ENCODE assay signal across 1 cellular context in the genomic region with DNA sequence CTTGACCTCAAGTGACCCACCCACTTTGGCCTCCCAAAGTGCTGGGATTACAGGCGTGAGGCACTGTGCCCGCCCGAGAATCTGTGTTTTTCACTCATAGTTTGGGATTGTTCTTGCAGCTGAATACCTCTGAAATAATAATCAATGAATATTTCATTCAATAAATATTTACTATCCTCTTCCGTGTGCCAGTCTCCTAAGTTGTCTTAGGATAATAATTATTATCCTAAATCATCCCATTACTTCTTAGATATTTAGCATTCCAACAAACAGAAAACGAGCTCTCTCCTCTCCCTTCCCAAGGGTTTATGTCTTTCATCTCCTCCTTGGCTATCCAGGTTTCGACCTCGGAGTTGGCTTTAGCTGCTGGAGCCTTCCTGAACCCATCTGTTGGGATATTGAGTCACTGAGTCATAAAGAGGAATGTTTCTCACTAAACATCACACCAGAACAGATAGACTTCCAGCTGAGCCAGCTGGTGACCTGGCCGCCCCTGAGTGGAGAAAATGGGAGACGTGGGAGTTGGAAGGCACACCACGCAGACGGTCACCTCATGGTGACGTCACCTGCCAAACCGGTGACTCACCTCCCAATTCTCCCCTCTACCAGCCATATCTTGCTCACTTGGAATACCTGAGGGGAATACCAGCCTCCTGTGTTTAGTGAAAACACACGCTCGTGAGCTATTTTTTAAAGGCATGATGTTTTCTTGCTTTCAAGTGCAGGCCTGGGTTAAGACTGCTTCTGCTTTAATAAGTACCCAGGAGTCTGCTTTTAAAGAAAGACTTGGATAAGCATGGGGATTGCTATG.
TF ChIP-seq lines count a peak whose summit lies in the region.

No MANE protein-coding gene starts in this region.

TF ChIP-seq in K562, 482 proteins besides CTCF, POLR2A, EP300 and RAD21 (continued from another document and continues in another):
- TF ChIP-seq, protein P1, sequence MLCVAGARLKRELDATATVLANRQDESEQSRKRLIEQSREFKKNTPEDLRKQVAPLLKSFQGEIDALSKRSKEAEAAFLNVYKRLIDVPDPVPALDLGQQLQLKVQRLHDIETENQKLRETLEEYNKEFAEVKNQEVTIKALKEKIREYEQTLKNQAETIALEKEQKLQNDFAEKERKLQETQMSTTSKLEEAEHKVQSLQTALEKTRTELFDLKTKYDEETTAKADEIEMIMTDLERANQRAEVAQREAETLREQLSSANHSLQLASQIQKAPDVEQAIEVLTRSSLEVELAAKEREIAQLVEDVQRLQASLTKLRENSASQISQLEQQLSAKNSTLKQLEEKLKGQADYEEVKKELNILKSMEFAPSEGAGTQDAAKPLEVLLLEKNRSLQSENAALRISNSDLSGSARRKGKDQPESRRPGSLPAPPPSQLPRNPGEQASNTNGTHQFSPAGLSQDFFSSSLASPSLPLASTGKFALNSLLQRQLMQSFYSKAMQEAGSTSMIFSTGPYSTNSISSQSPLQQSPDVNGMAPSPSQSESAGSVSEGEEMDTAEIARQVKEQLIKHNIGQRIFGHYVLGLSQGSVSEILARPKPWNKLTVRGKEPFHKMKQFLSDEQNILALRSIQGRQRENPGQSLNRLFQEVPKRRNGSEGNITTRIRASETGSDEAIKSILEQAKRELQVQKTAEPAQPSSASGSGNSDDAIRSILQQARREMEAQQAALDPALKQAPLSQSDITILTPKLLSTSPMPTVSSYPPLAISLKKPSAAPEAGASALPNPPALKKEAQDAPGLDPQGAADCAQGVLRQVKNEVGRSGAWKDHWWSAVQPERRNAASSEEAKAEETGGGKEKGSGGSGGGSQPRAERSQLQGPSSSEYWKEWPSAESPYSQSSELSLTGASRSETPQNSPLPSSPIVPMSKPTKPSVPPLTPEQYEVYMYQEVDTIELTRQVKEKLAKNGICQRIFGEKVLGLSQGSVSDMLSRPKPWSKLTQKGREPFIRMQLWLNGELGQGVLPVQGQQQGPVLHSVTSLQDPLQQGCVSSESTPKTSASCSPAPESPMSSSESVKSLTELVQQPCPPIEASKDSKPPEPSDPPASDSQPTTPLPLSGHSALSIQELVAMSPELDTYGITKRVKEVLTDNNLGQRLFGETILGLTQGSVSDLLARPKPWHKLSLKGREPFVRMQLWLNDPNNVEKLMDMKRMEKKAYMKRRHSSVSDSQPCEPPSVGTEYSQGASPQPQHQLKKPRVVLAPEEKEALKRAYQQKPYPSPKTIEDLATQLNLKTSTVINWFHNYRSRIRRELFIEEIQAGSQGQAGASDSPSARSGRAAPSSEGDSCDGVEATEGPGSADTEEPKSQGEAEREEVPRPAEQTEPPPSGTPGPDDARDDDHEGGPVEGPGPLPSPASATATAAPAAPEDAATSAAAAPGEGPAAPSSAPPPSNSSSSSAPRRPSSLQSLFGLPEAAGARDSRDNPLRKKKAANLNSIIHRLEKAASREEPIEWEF (CRISPR knock-in tag; IDR thresholded peaks at IDR 0.05) = no peak
- peak; percentile 48; the same call in 1 of the 2 replicates for TF ChIP-seq ERF (CRISPR knock-in tag; IDR thresholded peaks at IDR 0.05)
- TF ChIP-seq, protein P2, sequence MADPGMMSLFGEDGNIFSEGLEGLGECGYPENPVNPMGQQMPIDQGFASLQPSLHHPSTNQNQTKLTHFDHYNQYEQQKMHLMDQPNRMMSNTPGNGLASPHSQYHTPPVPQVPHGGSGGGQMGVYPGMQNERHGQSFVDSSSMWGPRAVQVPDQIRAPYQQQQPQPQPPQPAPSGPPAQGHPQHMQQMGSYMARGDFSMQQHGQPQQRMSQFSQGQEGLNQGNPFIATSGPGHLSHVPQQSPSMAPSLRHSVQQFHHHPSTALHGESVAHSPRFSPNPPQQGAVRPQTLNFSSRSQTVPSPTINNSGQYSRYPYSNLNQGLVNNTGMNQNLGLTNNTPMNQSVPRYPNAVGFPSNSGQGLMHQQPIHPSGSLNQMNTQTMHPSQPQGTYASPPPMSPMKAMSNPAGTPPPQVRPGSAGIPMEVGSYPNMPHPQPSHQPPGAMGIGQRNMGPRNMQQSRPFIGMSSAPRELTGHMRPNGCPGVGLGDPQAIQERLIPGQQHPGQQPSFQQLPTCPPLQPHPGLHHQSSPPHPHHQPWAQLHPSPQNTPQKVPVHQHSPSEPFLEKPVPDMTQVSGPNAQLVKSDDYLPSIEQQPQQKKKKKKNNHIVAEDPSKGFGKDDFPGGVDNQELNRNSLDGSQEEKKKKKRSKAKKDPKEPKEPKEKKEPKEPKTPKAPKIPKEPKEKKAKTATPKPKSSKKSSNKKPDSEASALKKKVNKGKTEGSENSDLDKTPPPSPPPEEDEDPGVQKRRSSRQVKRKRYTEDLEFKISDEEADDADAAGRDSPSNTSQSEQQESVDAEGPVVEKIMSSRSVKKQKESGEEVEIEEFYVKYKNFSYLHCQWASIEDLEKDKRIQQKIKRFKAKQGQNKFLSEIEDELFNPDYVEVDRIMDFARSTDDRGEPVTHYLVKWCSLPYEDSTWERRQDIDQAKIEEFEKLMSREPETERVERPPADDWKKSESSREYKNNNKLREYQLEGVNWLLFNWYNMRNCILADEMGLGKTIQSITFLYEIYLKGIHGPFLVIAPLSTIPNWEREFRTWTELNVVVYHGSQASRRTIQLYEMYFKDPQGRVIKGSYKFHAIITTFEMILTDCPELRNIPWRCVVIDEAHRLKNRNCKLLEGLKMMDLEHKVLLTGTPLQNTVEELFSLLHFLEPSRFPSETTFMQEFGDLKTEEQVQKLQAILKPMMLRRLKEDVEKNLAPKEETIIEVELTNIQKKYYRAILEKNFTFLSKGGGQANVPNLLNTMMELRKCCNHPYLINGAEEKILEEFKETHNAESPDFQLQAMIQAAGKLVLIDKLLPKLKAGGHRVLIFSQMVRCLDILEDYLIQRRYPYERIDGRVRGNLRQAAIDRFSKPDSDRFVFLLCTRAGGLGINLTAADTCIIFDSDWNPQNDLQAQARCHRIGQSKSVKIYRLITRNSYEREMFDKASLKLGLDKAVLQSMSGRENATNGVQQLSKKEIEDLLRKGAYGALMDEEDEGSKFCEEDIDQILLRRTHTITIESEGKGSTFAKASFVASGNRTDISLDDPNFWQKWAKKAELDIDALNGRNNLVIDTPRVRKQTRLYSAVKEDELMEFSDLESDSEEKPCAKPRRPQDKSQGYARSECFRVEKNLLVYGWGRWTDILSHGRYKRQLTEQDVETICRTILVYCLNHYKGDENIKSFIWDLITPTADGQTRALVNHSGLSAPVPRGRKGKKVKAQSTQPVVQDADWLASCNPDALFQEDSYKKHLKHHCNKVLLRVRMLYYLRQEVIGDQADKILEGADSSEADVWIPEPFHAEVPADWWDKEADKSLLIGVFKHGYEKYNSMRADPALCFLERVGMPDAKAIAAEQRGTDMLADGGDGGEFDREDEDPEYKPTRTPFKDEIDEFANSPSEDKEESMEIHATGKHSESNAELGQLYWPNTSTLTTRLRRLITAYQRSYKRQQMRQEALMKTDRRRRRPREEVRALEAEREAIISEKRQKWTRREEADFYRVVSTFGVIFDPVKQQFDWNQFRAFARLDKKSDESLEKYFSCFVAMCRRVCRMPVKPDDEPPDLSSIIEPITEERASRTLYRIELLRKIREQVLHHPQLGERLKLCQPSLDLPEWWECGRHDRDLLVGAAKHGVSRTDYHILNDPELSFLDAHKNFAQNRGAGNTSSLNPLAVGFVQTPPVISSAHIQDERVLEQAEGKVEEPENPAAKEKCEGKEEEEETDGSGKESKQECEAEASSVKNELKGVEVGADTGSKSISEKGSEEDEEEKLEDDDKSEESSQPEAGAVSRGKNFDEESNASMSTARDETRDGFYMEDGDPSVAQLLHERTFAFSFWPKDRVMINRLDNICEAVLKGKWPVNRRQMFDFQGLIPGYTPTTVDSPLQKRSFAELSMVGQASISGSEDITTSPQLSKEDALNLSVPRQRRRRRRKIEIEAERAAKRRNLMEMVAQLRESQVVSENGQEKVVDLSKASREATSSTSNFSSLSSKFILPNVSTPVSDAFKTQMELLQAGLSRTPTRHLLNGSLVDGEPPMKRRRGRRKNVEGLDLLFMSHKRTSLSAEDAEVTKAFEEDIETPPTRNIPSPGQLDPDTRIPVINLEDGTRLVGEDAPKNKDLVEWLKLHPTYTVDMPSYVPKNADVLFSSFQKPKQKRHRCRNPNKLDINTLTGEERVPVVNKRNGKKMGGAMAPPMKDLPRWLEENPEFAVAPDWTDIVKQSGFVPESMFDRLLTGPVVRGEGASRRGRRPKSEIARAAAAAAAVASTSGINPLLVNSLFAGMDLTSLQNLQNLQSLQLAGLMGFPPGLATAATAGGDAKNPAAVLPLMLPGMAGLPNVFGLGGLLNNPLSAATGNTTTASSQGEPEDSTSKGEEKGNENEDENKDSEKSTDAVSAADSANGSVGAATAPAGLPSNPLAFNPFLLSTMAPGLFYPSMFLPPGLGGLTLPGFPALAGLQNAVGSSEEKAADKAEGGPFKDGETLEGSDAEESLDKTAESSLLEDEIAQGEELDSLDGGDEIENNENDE (IDR thresholded peaks at IDR 0.05; ENCODE audit: low read depth, low read length) = no peak
- no peak for TF ChIP-seq HSF4 (CRISPR knock-in tag; IDR thresholded peaks at IDR 0.05; ENCODE audit: borderline replicate concordance)
- TF ChIP-seq, protein P3, sequence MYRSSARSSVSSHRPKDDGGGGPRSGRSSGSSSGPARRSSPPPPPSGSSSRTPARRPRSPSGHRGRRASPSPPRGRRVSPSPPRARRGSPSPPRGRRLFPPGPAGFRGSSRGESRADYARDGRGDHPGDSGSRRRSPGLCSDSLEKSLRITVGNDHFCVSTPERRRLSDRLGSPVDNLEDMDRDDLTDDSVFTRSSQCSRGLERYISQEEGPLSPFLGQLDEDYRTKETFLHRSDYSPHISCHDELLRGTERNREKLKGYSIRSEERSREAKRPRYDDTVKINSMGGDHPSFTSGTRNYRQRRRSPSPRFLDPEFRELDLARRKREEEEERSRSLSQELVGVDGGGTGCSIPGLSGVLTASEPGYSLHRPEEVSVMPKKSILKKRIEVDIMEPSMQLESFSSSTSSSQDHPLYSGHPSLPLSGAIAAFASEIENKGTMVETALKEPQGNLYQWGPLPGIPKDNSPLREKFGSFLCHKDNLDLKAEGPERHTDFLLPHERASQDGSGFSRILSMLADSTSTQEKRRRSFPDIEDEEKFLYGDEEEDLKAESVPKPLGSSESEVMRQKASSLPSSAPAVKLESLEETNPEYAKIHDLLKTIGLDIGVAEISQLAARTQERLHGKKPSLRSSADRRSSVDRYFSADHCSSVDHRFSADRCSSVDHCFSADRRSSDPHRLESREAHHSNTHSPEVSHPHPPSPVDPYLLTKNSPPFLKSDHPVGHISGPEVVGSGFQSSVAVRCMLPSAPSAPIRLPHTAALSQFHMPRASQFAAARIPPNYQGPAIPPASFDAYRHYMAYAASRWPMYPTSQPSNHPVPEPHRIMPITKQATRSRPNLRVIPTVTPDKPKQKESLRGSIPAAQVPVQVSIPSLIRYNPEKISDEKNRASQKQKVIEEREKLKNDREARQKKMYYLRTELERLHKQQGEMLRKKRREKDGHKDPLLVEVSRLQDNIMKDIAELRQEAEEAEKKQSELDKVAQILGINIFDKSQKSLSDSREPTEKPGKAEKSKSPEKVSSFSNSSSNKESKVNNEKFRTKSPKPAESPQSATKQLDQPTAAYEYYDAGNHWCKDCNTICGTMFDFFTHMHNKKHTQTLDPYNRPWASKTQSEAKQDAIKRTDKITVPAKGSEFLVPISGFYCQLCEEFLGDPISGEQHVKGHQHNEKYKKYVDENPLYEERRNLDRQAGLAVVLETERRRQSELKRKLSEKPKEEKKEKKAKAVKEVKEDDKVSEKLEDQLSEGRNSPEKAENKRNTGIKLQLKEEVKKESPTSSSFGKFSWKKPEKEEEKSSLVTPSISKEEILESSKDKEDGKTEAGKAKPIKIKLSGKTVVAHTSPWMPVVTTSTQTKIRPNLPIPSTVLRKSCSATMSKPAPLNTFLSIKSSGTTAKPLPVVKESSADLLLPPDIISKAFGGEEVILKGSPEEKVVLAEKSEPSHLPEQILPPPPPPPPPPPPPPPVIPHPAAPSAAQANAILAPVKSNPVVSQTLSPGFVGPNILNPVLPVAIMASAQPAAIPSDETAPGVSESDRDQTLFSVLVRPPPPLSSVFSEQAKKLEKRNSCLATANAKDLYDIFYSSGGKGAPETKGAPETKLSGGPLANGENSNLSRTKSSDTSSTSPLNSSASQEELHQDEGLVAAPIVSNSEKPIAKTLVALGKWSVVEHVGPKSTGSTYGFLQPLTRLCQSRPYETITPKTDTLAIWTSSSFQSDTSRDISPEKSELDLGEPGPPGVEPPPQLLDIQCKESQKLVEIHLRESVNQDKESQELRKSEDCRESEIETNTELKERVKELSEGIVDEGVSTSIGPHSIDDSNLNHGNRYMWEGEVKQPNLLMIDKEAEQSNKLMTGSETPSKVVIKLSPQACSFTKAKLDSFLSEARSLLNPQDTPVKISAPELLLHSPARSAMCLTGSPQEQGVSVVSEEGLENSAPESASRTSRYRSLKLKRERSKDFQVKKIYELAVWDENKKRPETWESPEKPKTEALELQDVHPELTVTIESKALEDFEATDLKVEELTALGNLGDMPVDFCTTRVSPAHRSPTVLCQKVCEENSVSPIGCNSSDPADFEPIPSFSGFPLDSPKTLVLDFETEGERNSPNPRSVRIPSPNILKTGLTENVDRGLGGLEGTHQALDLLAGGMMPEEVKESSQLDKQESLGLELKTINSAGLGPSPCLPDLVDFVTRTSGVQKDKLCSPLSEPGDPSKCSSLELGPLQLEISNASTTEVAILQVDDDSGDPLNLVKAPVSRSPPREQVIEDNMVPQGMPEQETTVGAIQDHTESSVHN (IDR thresholded peaks at IDR 0.05; ENCODE audit: borderline replicate concordance in 1 of 2, low read depth in 1 of 2) = peak in 1 of 2 experiments; percentile 98; a peak in 2 of 4 replicates
- no peak for TF ChIP-seq PHB2 (IDR thresholded peaks at IDR 0.05; ENCODE audit: low read depth)
- TF ChIP-seq ZNF766 (CRISPR knock-in tag; conservative IDR thresholded peaks at IDR 0.05) = peak; percentile 83
- no peak for TF ChIP-seq XRCC4 (IDR thresholded peaks at IDR 0.05; ENCODE audit: extremely low read depth, insufficient read depth, insufficient read length)
- TF ChIP-seq PTRF (tag; IDR thresholded peaks at IDR 0.05) = no peak; the same call in none of the 2 replicates
- TF ChIP-seq, protein P4, sequence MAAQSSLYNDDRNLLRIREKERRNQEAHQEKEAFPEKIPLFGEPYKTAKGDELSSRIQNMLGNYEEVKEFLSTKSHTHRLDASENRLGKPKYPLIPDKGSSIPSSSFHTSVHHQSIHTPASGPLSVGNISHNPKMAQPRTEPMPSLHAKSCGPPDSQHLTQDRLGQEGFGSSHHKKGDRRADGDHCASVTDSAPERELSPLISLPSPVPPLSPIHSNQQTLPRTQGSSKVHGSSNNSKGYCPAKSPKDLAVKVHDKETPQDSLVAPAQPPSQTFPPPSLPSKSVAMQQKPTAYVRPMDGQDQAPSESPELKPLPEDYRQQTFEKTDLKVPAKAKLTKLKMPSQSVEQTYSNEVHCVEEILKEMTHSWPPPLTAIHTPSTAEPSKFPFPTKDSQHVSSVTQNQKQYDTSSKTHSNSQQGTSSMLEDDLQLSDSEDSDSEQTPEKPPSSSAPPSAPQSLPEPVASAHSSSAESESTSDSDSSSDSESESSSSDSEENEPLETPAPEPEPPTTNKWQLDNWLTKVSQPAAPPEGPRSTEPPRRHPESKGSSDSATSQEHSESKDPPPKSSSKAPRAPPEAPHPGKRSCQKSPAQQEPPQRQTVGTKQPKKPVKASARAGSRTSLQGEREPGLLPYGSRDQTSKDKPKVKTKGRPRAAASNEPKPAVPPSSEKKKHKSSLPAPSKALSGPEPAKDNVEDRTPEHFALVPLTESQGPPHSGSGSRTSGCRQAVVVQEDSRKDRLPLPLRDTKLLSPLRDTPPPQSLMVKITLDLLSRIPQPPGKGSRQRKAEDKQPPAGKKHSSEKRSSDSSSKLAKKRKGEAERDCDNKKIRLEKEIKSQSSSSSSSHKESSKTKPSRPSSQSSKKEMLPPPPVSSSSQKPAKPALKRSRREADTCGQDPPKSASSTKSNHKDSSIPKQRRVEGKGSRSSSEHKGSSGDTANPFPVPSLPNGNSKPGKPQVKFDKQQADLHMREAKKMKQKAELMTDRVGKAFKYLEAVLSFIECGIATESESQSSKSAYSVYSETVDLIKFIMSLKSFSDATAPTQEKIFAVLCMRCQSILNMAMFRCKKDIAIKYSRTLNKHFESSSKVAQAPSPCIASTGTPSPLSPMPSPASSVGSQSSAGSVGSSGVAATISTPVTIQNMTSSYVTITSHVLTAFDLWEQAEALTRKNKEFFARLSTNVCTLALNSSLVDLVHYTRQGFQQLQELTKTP (IDR thresholded peaks at IDR 0.05; ENCODE audit: low read depth in 1 of 2, partially characterized antibody in 2 of 2) = peak; percentile 69 to 78
- no peak for TF ChIP-seq ILF3 (IDR thresholded peaks at IDR 0.05; ENCODE audit: borderline replicate concordance)
